ENCODE assay signal across 1 cellular context in the genomic region with DNA sequence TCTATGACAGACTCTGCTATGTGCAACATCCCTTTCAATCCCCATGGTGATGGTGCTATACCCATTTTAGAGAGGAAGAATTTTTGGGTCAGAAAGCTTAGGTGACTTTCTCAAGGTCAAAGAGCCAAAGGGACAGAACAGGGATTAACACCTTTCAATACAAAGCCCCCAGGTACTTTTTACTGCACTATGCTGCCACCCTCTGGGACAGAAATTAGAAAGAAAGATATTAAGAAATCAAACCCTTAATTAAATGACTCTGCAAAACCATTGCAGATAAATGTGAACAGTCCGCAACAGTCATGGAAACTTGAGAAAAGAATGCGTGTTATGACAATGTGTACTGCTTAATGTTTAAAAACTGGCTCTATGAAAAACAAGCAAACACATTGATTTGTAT.
TF ChIP-seq lines count a peak whose summit lies in the region.

No MANE protein-coding gene starts in this region.

TF ChIP-seq in H1, 55 proteins besides CTCF, POLR2A, EP300 and RAD21 (continued from another document):
- TF ChIP-seq, protein P1, sequence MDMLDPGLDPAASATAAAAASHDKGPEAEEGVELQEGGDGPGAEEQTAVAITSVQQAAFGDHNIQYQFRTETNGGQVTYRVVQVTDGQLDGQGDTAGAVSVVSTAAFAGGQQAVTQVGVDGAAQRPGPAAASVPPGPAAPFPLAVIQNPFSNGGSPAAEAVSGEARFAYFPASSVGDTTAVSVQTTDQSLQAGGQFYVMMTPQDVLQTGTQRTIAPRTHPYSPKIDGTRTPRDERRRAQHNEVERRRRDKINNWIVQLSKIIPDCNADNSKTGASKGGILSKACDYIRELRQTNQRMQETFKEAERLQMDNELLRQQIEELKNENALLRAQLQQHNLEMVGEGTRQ (IDR thresholded peaks at IDR 0.05; ENCODE audit: low read length) = no peak
- no peak for TF ChIP-seq RXRA (IDR thresholded peaks at IDR 0.05; ENCODE audit: insufficient read depth, low read depth, low read length)
- no peak for TF ChIP-seq EGR1 (IDR thresholded peaks at IDR 0.05; ENCODE audit: borderline replicate concordance, low read depth, low read length)
- TF ChIP-seq BCL11A (IDR thresholded peaks at IDR 0.05; ENCODE audit: low read depth in 2 of 2, low read length in 2 of 2) = no peak
- TF ChIP-seq CEBPB (IDR thresholded peaks at IDR 0.05; ENCODE audit: low read depth, low read length) = no peak
- TF ChIP-seq KDM5A (IDR thresholded peaks at IDR 0.05; ENCODE audit: low read length) = no peak
